ENCODE assay signal across 34 cellular contexts in genomic region chr5:178407646-178408045, GRCh38.
DNase-seq lines count a peak whose midpoint lies in the region; ATAC-seq and TF ChIP-seq lines count a peak whose summit lies in the region.
"Had no signal": no experiment of that assay in that cellular context is flagged by ENCODE, and none has a peak within 500 bp of the region (broad histone marks: within the 10 kb centered on the region; RNA-seq: fewer than 3 reads in every experiment).

No MANE protein-coding gene starts in this region.

- H3K9me3 ChIP-seq in HEK293 (ENCODE audit: control insufficient read depth, insufficient read depth, low read depth, low read length) (no peaks in the 10 kb centered on the region; the same call in 1 of the 2 replicates), BE2C (no peaks in the 10 kb centered on the region)
- H3K9me3 ChIP-seq: A549, Caco-2 had no signal

- H3K27me3 ChIP-seq in H7 (ENCODE audit: control insufficient read depth, insufficient read depth, low read length): no peaks in the 10 kb centered on the region
- H3K27me3 ChIP-seq in HL-60 (ENCODE audit: insufficient read depth, poor library complexity, severe bottlenecking): no peaks in the 10 kb centered on the region
- no peaks in the 10 kb centered on the region for H3K27me3 ChIP-seq in BE2C
- H3K27me3 ChIP-seq: BLaER1; BLaER1 treated with 17β-estradiol and CSF1 and Interleukin-3, amounts not matched to agents 10 nM and 100 nM had no signal

- no peaks in the 10 kb centered on the region for H3K27me3 Mint-ChIP-seq in neural crest cell (ENCODE audit: low read depth)

- peaks cover 19% of the 10 kb centered on the region for H3K4me1 Mint-ChIP-seq in neural crest cell
- H3K4me1 Mint-ChIP-seq: B cell; CD4-positive, alpha-beta memory T cell; CD4-positive, CD25-positive, alpha-beta regulatory T cell; CD8-positive, alpha-beta memory T cell had no signal

- peaks cover 7% of the 10 kb centered on the region for H3K9me3 Mint-ChIP-seq in neural crest cell

- DNase-seq in H7 (peak; percentile 8), HL-60 (ENCODE audit: low read depth in 1 of 2, low spot score in 1 of 2) (no peak), neural crest cell (ENCODE audit: low read depth, low spot score) (no peak), superior temporal gyrus (ENCODE audit: extremely low spot score) (no peak), inferior parietal cortex (ENCODE audit: extremely low spot score) (no peak), BE2C (no peak)
- DNase-seq: 8988T; ACHN; AML-193; C1 segment of cervical spinal cord; Caco-2; Calu3; CD4-positive, alpha-beta memory T cell; CD4-positive, alpha-beta T cell; CD4-positive, CD25-positive, alpha-beta regulatory T cell; CD8-positive, alpha-beta memory T cell; CD8-positive, alpha-beta T cell; COR-L47; DMS 273 treated with DMSO at 0.1 percent for 48 hours; DMS153; DMS53; DMS79; DMS79 treated with DMSO at 0.1 percent for 48 hours; DND-41; EL had no signal

- POLR2A ChIA-PET in HEK293 (lab: Yijun Ruan, JAX): no interaction called here

- TF ChIP-seq CTCF in HEK293 (tag by site-specific recombination; IDR thresholded peaks at IDR 0.05) (no peak), HL-60 (IDR thresholded peaks at IDR 0.05; ENCODE audit: insufficient read depth, low read length) (no peak), neural crest cell (conservative IDR thresholded peaks at IDR 0.05) (no peak), BE2C (IDR thresholded peaks at IDR 0.05; ENCODE audit: low read depth, low read length) (no peak)

- peak overlapping the region; percentile 39 for H3K27ac Mint-ChIP-seq in neural crest cell (ENCODE audit: unreplicated experiment)
- H3K27ac Mint-ChIP-seq: B cell; CD14-positive monocyte; CD4-positive, alpha-beta memory T cell; CD4-positive, alpha-beta T cell; CD4-positive, CD25-positive, alpha-beta regulatory T cell; CD8-positive, alpha-beta memory T cell; CD8-positive, alpha-beta T cell had no signal

- no peaks in the 10 kb centered on the region for H3K36me3 ChIP-seq in H7 (replicated peaks; ENCODE audit: control insufficient read depth, insufficient read depth, low read length)
- H3K36me3 ChIP-seq in HEK293 (ENCODE audit: control insufficient read depth in 2 of 2, insufficient read depth in 1 of 2, low read length in 2 of 2): no peaks in the 10 kb centered on the region
- H3K36me3 ChIP-seq in BE2C: no peaks in the 10 kb centered on the region
- H3K36me3 ChIP-seq: BLaER1; BLaER1 treated with 17β-estradiol and CSF1 and Interleukin-3, amounts not matched to agents 10 nM and 100 nM had no signal

- no peak for TF ChIP-seq POLR2A in GM18505 (IDR thresholded peaks at IDR 0.05; ENCODE audit: borderline replicate concordance, extremely low read depth, insufficient read depth, insufficient read length)

- CTCF ChIA-PET in HEK293 (lab: Yijun Ruan, JAX): interaction anchor here (0.8 kb wide), 1 partner anchor 30 kb away, joined by 4 read pairs; no protein-coding TSS in a partner anchor

- H3K4me3 Mint-ChIP-seq in neural crest cell: no peak overlapping the region
- H3K4me3 Mint-ChIP-seq: B cell; CD14-positive monocyte; CD4-positive, alpha-beta memory T cell; CD4-positive, alpha-beta T cell; CD4-positive, CD25-positive, alpha-beta regulatory T cell; CD8-positive, alpha-beta memory T cell; CD8-positive, alpha-beta T cell had no signal

- H3K36me3 Mint-ChIP-seq in neural crest cell (ENCODE audit: low read depth): peaks cover 8% of the 10 kb centered on the region
- H3K36me3 Mint-ChIP-seq: CD4-positive, CD25-positive, alpha-beta regulatory T cell; CD8-positive, alpha-beta T cell had no signal

- H3K4me1 ChIP-seq in HEK293 (ENCODE audit: control insufficient read depth, insufficient read depth, low read length) (peaks cover 8% of the 10 kb centered on the region; the same call in 1 of the 2 replicates), BE2C (no peaks in the 10 kb centered on the region)
- H3K4me1 ChIP-seq: A549, BLaER1, Caco-2 had no signal

- no peak for ATAC-seq in GM18505 (IDR thresholded peaks at IDR 0.05; ENCODE audit: unreplicated experiment)
- ATAC-seq: A549; CD8-positive, alpha-beta T cell had no signal

- H3K27ac ChIP-seq in HEK293 (ENCODE audit: extremely low read depth, low read depth, low read length) (no peak overlapping the region), HL-60 (replicated peaks) (peak overlapping the region; percentile 58)
- H3K27ac ChIP-seq: 22Rv1; A549; BLaER1; BLaER1 treated with 17β-estradiol and CSF1 and Interleukin-3, amounts not matched to agents 10 nM and 100 nM; C4-2B had no signal

- H3K4me3 ChIP-seq in H7 (ENCODE audit: insufficient read depth, low read depth, low read length) (no peak overlapping the region), HEK293 (ENCODE audit: low read depth, low read length) (no peak overlapping the region), HL-60 (replicated peaks; ENCODE audit: insufficient read depth, low read length) (no peak overlapping the region), BE2C (ENCODE audit: low read depth, low read length) (no peak overlapping the region)
- H3K4me3 ChIP-seq: A549; BLaER1; BLaER1 treated with 17β-estradiol and CSF1 and Interleukin-3, amounts not matched to agents 10 nM and 100 nM had no signal

TF ChIP-seq in HEK293, 187 proteins besides CTCF, POLR2A, EP300 and RAD21:
- TF ChIP-seq SETDB1 (IDR thresholded peaks at IDR 0.05; ENCODE audit: insufficient read length, low read length): peak; percentile 90
- TF ChIP-seq ZNF292 (tag by site-specific recombination; IDR thresholded peaks at IDR 0.05; ENCODE audit: borderline replicate concordance, low read depth): no peak
- TF ChIP-seq ZNF560 (tag by site-specific recombination; IDR thresholded peaks at IDR 0.05; ENCODE audit: borderline replicate concordance): no peak
- TF ChIP-seq ZSCAN30 (tag by site-specific recombination; IDR thresholded peaks at IDR 0.05): no peak
- TF ChIP-seq ZNF837 (tag by site-specific recombination; IDR thresholded peaks at IDR 0.05): no peak
- peak; percentile 84 for TF ChIP-seq TRIM28 (IDR thresholded peaks at IDR 0.05; ENCODE audit: borderline replicate concordance, low read length)
